1 cellular context compared by ENCODE assay signal in genomic region chr16:1356061-1356900, GRCh38.
TF ChIP-seq lines count a peak whose summit lies in the region.

No MANE protein-coding gene starts in this region.

TF ChIP-seq in GM12878, 131 proteins besides CTCF, POLR2A, EP300 and RAD21:
- no peak for TF ChIP-seq PBX3 (IDR thresholded peaks at IDR 0.05; ENCODE audit: insufficient replicate concordance, low read depth, low read length)
- TF ChIP-seq POLR2AphosphoS5 (IDR thresholded peaks at IDR 0.05; ENCODE audit: low read length) = no peak
- TF ChIP-seq ZBTB33 (IDR thresholded peaks at IDR 0.05) = no peak
- no peak for TF ChIP-seq ZNF217 (IDR thresholded peaks at IDR 0.05)
- no peak for TF ChIP-seq BMI1 (IDR thresholded peaks at IDR 0.05; ENCODE audit: borderline replicate concordance)
